In genomic region chr16:56450275-56450889, GRCh38 we compare ENCODE assay signal across 8 cellular contexts. TPM values are rescaled to one million over a fixed set of nuclear protein-coding genes. Genes with fewer than 3 reads are reported as not detected.
DNase-seq lines count a peak whose midpoint lies in the region; ATAC-seq and TF ChIP-seq lines count a peak whose summit lies in the region.

No MANE protein-coding gene starts in this region.

- H2AFZ ChIP-seq in hepatocyte = peak overlapping the region; percentile 73

- H3K27ac Mint-ChIP-seq in activated CD8-positive, alpha-beta T cell treated with anti-CD3 and anti-CD28 coated beads, Interleukin-2, amount 10 ng/mL, durations not matched to agents 7 days and 5 days = peak overlapping the region; percentile 93
- H3K27ac Mint-ChIP-seq in stimulated activated effector memory CD8-positive, alpha-beta T cell treated with anti-CD3 and anti-CD28 coated beads, Interleukin-12 subunit alpha, Interleukin-12 subunit beta, amount 100 ng/mL, for 72 hours = peak overlapping the region; percentile 99

- ATAC-seq in activated CD8-positive, alpha-beta T cell treated with anti-CD3 and anti-CD28 coated beads, Interleukin-2, amount 10 ng/mL, durations not matched to agents 7 days and 5 days = no peak
- peak; percentile 38 for ATAC-seq in stimulated activated effector memory CD8-positive, alpha-beta T cell treated with anti-CD3 and anti-CD28 coated beads, Interleukin-12 subunit alpha, Interleukin-12 subunit beta, amount 100 ng/mL, for 72 hours
- ATAC-seq in GM21447 (IDR thresholded peaks at IDR 0.05; ENCODE audit: unreplicated experiment) = no peak

- H3K4me3 Mint-ChIP-seq in activated CD8-positive, alpha-beta T cell treated with anti-CD3 and anti-CD28 coated beads, Interleukin-2, amount 10 ng/mL, durations not matched to agents 7 days and 5 days = peak overlapping the region; percentile 90
- peak overlapping the region; percentile 89 for H3K4me3 Mint-ChIP-seq in stimulated activated effector memory CD8-positive, alpha-beta T cell treated with anti-CD3 and anti-CD28 coated beads, Interleukin-12 subunit alpha, Interleukin-12 subunit beta, amount 100 ng/mL, for 72 hours

- POLR2A ChIA-PET in activated CD8-positive, alpha-beta T cell treated with anti-CD3 and anti-CD28 coated beads, Interleukin-2, amount 10 ng/mL, durations not matched to agents 7 days and 5 days (lab: Charles Lee) = interaction anchor here (1.1 to 1.4 kb wide), 4 partner anchors 14 to 94 kb away, joined by 4 to 5 read pairs (median 4); no protein-coding TSS in a partner anchor

- peak overlapping the region; percentile 94 for H3K4me2 ChIP-seq in hepatocyte

- peaks cover 83% of the 10 kb centered on the region for H3K79me2 ChIP-seq in hepatocyte

- no peaks in the 10 kb centered on the region for H3K9me3 ChIP-seq in hepatocyte (ENCODE audit: low read depth)

- no peaks in the 10 kb centered on the region for H3K27me3 Mint-ChIP-seq in activated CD8-positive, alpha-beta T cell treated with anti-CD3 and anti-CD28 coated beads, Interleukin-2, amount 10 ng/mL, durations not matched to agents 7 days and 5 days (ENCODE audit: low read depth)

- H3K27ac ChIP-seq in hepatocyte = peak overlapping the region; percentile 84

- CTCF ChIA-PET in activated CD8-positive, alpha-beta T cell treated with anti-CD3 and anti-CD28 coated beads, Interleukin-2, amount 10 ng/mL, durations not matched to agents 7 days and 5 days (lab: Charles Lee) = no interaction called here

- 9% methylated on average over 13 of the region's 13 CpGs for WGBS in hepatocyte (ENCODE audit: low lambda C conversion rate, missing lambda C conversion rate)

- peak overlapping the region; percentile 73 for H3K4me3 ChIP-seq in hepatocyte

- no peaks in the 10 kb centered on the region for H3K36me3 ChIP-seq in hepatocyte (replicated peaks; ENCODE audit: insufficient read depth, low read depth)

- no peaks in the 10 kb centered on the region for H3K27me3 ChIP-seq in hepatocyte

- H3K4me1 Mint-ChIP-seq in activated CD8-positive, alpha-beta T cell treated with anti-CD3 and anti-CD28 coated beads, Interleukin-2, amount 10 ng/mL, durations not matched to agents 7 days and 5 days (ENCODE audit: low read depth) = peaks cover 47% of the 10 kb centered on the region
- peaks cover 52% of the 10 kb centered on the region for H3K4me1 Mint-ChIP-seq in stimulated activated effector memory CD8-positive, alpha-beta T cell treated with anti-CD3 and anti-CD28 coated beads, Interleukin-12 subunit alpha, Interleukin-12 subunit beta, amount 100 ng/mL, for 72 hours

- DNase-seq in stimulated activated CD4-positive, alpha-beta T cell treated with anti-CD3 and anti-CD28 coated beads, Interleukin-2, amount 100 ng/mL, for 24 hours = peak; percentile 15 to 23
- DNase-seq in stimulated activated CD4-positive, alpha-beta T cell treated with anti-CD3 and anti-CD28 coated beads, Interleukin-4, amount 100 ng/mL, for 1 hour = no peak
- no peak for DNase-seq in activated CD8-positive, alpha-beta T cell treated with anti-CD3 and anti-CD28 coated beads, Interleukin-2, amount 10 ng/mL, durations not matched to agents 7 days and 5 days
- DNase-seq in hepatocyte (ENCODE audit: low spot score) = peak; percentile 18
- DNase-seq in stimulated activated effector memory CD8-positive, alpha-beta T cell treated with anti-CD3 and anti-CD28 coated beads, Interleukin-12 subunit alpha, Interleukin-12 subunit beta, amount 100 ng/mL, for 72 hours (ENCODE audit: low spot score in 2 of 2) = peak in 1 of 2 donors; percentile 63
- DNase-seq in stimulated activated CD8-positive, alpha-beta memory T cell treated with anti-CD3 and anti-CD28 coated beads, Interleukin-4, amount 100 ng/mL, for 48 hours = no peak
- no peak for DNase-seq in midbrain (lab: John Stamatoyannopoulos, UW)

- H3K36me3 Mint-ChIP-seq in activated CD8-positive, alpha-beta T cell treated with anti-CD3 and anti-CD28 coated beads, Interleukin-2, amount 10 ng/mL, durations not matched to agents 7 days and 5 days (ENCODE audit: low read depth) = peaks cover 54% of the 10 kb centered on the region
- peaks cover 85% of the 10 kb centered on the region for H3K36me3 Mint-ChIP-seq in stimulated activated effector memory CD8-positive, alpha-beta T cell treated with anti-CD3 and anti-CD28 coated beads, Interleukin-12 subunit alpha, Interleukin-12 subunit beta, amount 100 ng/mL, for 72 hours

- no peak for TF ChIP-seq CTCF in hepatocyte (IDR thresholded peaks at IDR 0.05; ENCODE audit: poor library complexity)

- peaks cover 26% of the 10 kb centered on the region for H3K4me1 ChIP-seq in hepatocyte (ENCODE audit: insufficient read depth)

- H3K9me3 Mint-ChIP-seq in activated CD8-positive, alpha-beta T cell treated with anti-CD3 and anti-CD28 coated beads, Interleukin-2, amount 10 ng/mL, durations not matched to agents 7 days and 5 days (ENCODE audit: insufficient read depth) = no peaks in the 10 kb centered on the region
- H3K9me3 Mint-ChIP-seq in stimulated activated effector memory CD8-positive, alpha-beta T cell treated with anti-CD3 and anti-CD28 coated beads, Interleukin-12 subunit alpha, Interleukin-12 subunit beta, amount 100 ng/mL, for 72 hours = no peaks in the 10 kb centered on the region

- peaks cover 17% of the 10 kb centered on the region for H4K20me1 ChIP-seq in hepatocyte (ENCODE audit: insufficient read depth, poor library complexity, severe bottlenecking)

- H3K9me2 ChIP-seq in hepatocyte (replicated peaks; ENCODE audit: insufficient read depth) = no peaks in the 10 kb centered on the region

RNA-seq across cellular contexts. Expression of gene NUDT21, which starts 0.8 kb away (rescaled TPM):
- total RNA-seq in activated CD8-positive, alpha-beta T cell treated with anti-CD3 and anti-CD28 coated beads, Interleukin-2, amount 10 ng/mL, durations not matched to agents 7 days and 5 days = 100 to 1,000 TPM; 237 TPM
- total RNA-seq in hepatocyte = 75.3 and 76.6 TPM in 2 replicates
- polyA plus RNA-seq in hepatocyte = 44.7 and 47.4 TPM in 2 replicates

RNA-seq across cellular contexts. Expression of gene OGFOD1, which starts 1.0 kb away (rescaled TPM):
- 10 to 100 TPM; 41.8 to 42.0 TPM for total RNA-seq in activated CD8-positive, alpha-beta T cell treated with anti-CD3 and anti-CD28 coated beads, Interleukin-2, amount 10 ng/mL, durations not matched to agents 7 days and 5 days
- 45.6 and 58.9 TPM in 2 replicates for total RNA-seq in hepatocyte
- 37.0 and 55.5 TPM in 2 replicates for polyA plus RNA-seq in hepatocyte

RNA-seq across cellular contexts. Expression of gene AMFR, which starts 25.0 kb away (rescaled TPM):
- 10 to 100 TPM; 39.0 to 47.5 TPM for total RNA-seq in activated CD8-positive, alpha-beta T cell treated with anti-CD3 and anti-CD28 coated beads, Interleukin-2, amount 10 ng/mL, durations not matched to agents 7 days and 5 days
- total RNA-seq in hepatocyte = 109 and 135 TPM in 2 replicates
- polyA plus RNA-seq in hepatocyte = 56.2 and 67.2 TPM in 2 replicates

Comparison
In these comparisons a context has a peak if more than half of its experiments do, and no peak if none do; other contexts are left out.
1. DNase-seq: peak in stimulated activated CD4-positive, alpha-beta T cell treated with anti-CD3 and anti-CD28 coated beads, Interleukin-2, amount 100 ng/mL, for 24 hours (2 of 2) and hepatocyte (single experiment); none in stimulated activated CD4-positive, alpha-beta T cell treated with anti-CD3 and anti-CD28 coated beads, Interleukin-4, amount 100 ng/mL, for 1 hour (single experiment), activated CD8-positive, alpha-beta T cell treated with anti-CD3 and anti-CD28 coated beads, Interleukin-2, amount 10 ng/mL, durations not matched to agents 7 days and 5 days (single experiment), stimulated activated CD8-positive, alpha-beta memory T cell treated with anti-CD3 and anti-CD28 coated beads, Interleukin-4, amount 100 ng/mL, for 48 hours (single experiment) and midbrain (single experiment).